29 cellular contexts compared by ENCODE assay signal in genomic region chr18:22302152-22302551, GRCh38.
A peak's percentile ranks its signal among the peaks of the same experiment; 100 is the strongest.
DNase-seq lines count a peak whose midpoint lies in the region; ATAC-seq, FAIRE-seq and TF ChIP-seq lines count a peak whose summit lies in the region.
"Had no signal": no experiment of that assay in that cellular context is flagged by ENCODE, and none has a peak within 500 bp of the region (broad histone marks: within the 10 kb centered on the region; RNA-seq: fewer than 3 reads in every experiment).

No MANE protein-coding gene starts in this region.

- H3K18ac ChIP-seq in H1 (ENCODE audit: extremely low read depth, low read length) = no peak overlapping the region

- in situ Hi-C loops in G401 (cut with HindIII; ENCODE audit: low sequenced_read_pairs) = no loop called here

- H3K23me2 ChIP-seq in H1 (ENCODE audit: low read depth, low read length) = no peaks in the 10 kb centered on the region

- H3K56ac ChIP-seq in H1 (replicated peaks; ENCODE audit: insufficient read length, low read depth, low read length) = no peak overlapping the region

- H3K14ac ChIP-seq in H1 (ENCODE audit: insufficient read length) = no peak overlapping the region

- no peak overlapping the region for H2BK12ac ChIP-seq in H1 (ENCODE audit: low read depth, low read length)

- H4K20me1 ChIP-seq in PC-3 (ENCODE audit: low read length) = no peaks in the 10 kb centered on the region
- no peaks in the 10 kb centered on the region for H4K20me1 ChIP-seq in H1 (replicated peaks in 1 of 2; ENCODE audit: control insufficient read depth in 1 of 2, insufficient read depth in 2 of 2, low read length in 2 of 2)

- H3K9me3 ChIP-seq in right cardiac atrium (ENCODE audit: control insufficient read depth, low read length) = no peaks in the 10 kb centered on the region
- H3K9me3 ChIP-seq in left ventricle myocardium inferior (replicated peaks) = no peaks in the 10 kb centered on the region
- no peaks in the 10 kb centered on the region for H3K9me3 ChIP-seq in PC-3 (ENCODE audit: low read length)
- no peaks in the 10 kb centered on the region for H3K9me3 ChIP-seq in H1 (ENCODE audit: insufficient read depth in 2 of 2, low read depth in 1 of 2, low read length in 1 of 2)
- H3K9me3 ChIP-seq: A549, MG63, Peyer's patch, tibial nerve had no signal

- no peak overlapping the region for H3K9ac ChIP-seq in PC-3 (ENCODE audit: low read length)
- no peak overlapping the region for H3K9ac ChIP-seq in H1 (replicated peaks in 1 of 4; ENCODE audit: extremely low read depth in 1 of 4, low read depth in 3 of 4, low read length in 3 of 4)

- H2BK5ac ChIP-seq in H1 (ENCODE audit: low read depth, low read length) = no peak overlapping the region

- no peak overlapping the region for H4K8ac ChIP-seq in H1 (ENCODE audit: extremely low read depth, insufficient read depth, low read length)

- H3K79me2 ChIP-seq in PC-3 (ENCODE audit: low read length) (no peaks in the 10 kb centered on the region), H1 (ENCODE audit: control insufficient read depth in 1 of 2, insufficient read depth in 2 of 2, low read length in 2 of 2) (no peaks in the 10 kb centered on the region)

- no peak overlapping the region for H2BK20ac ChIP-seq in H1 (ENCODE audit: low read length)

- H3F3A ChIP-seq in PC-3 (ENCODE audit: low read length, unreplicated experiment) = no peaks in the 10 kb centered on the region

- H3K9me2 ChIP-seq in PC-3 (replicated peaks; ENCODE audit: low read length) = no peaks in the 10 kb centered on the region

- DNase-seq in right cardiac atrium (no peak), left ventricle myocardium inferior (no peak), PC-3 (no peak), H1 (ENCODE audit: low read depth in 1 of 2, low spot score in 2 of 2) (no peak), G401 (ENCODE audit: low spot score) (no peak)
- DNase-seq: activated CD4-positive, CD25-positive, alpha-beta regulatory T cell treated with anti-CD3 and anti-CD28 coated beads, Interleukin-2, amount 50 U/mL, for 72 hours; activated naive CD4-positive, alpha-beta T cell treated with Interleukin-2 at 50 U/mL for 16 hours; activated T-cell treated with anti-CD3 and anti-CD28 coated beads, Interleukin-2, amount 50 U/mL, for 48 hours; amniotic stem cell; glutamatergic neuron; GOT3; IMR-90; left cardiac atrium; mesendoderm; MG63; naive B cell; NCI-H187 treated with DMSO at 0.1 percent for 48 hours; NCI-H2227 treated with DMSO at 0.1 percent for 48 hours; NCI-H82; Peyer's patch; stimulated activated naive CD8-positive, alpha-beta T cell treated with anti-CD3 and anti-CD28 coated beads, Interleukin-15, amount 100 ng/mL, for 72 hours; T-helper 9 cell had no signal

- WGBS in right cardiac atrium = 65% methylated on average over 6 of the region's 6 CpGs
- WGBS in H1 (ENCODE audit: extremely low coverage in 1 of 2, insufficient coverage in 1 of 2, insufficient read length in 1 of 2, insufficient replicate concordance in 2 of 2, low coverage in 1 of 2, low lambda C conversion rate in 2 of 2, missing lambda C conversion rate in 1 of 2), 2 experiments = 89% methylated on average over 6 of the region's 6 CpGs; no CpG with 5 or more reads in 1 of the 2 experiments

- H2BK120ac ChIP-seq in H1 (replicated peaks; ENCODE audit: low read depth, low read length) = no peak overlapping the region

- no peak for TF ChIP-seq EP300 in H1 (IDR thresholded peaks at IDR 0.05; ENCODE audit: borderline replicate concordance in 1 of 2, low read depth in 2 of 2, low read length in 2 of 2)

- no peak for TF ChIP-seq POLR2A in H1 (IDR thresholded peaks at IDR 0.05; ENCODE audit: control extremely low read depth in 1 of 2, low read depth in 2 of 2, low read length in 2 of 2)

- POLR2A ChIA-PET in PC-3 (lab: Charles Lee; ENCODE audit: unreplicated experiment) = no interaction called here
- POLR2A ChIA-PET in H1 (lab: Charles Lee; ENCODE audit: partially characterized antibody) = no interaction called here

- BruUV-seq in PC-3 (replicated peaks; lab: Mats Ljungman, UMichigan) = no TSS peak

- ATAC-seq in right cardiac atrium (peak; percentile 34 to 53), PC-3 (no peak), HG03159 (IDR thresholded peaks at IDR 0.05; ENCODE audit: unreplicated experiment) (no peak), GM18873 (IDR thresholded peaks at IDR 0.05; ENCODE audit: low FRiP score, unreplicated experiment) (no peak), HG03280 (IDR thresholded peaks at IDR 0.05; ENCODE audit: unreplicated experiment) (no peak)
- ATAC-seq: A549; stimulated activated naive CD8-positive, alpha-beta T cell treated with anti-CD3 and anti-CD28 coated beads, Interleukin-15, amount 100 ng/mL, for 72 hours had no signal

- no peaks in the 10 kb centered on the region for H3K79me1 ChIP-seq in H1 (ENCODE audit: low read depth, low read length)

- no peak for FAIRE-seq in H1 (lab: Jason Lieb, UNC)
- FAIRE-seq: A549, endometrium had no signal

- TF ChIP-seq CTCF in left ventricle myocardium inferior (IDR thresholded peaks at IDR 0.05; ENCODE audit: borderline replicate concordance) = no peak
- TF ChIP-seq CTCF in PC-3 (conservative IDR thresholded peaks at IDR 0.05; ENCODE audit: low read depth, low read length) = no peak
- no peak for TF ChIP-seq CTCF in H1 (IDR thresholded peaks at IDR 0.05; ENCODE audit: control extremely low read depth in 1 of 3, insufficient read depth in 1 of 3, low read depth in 1 of 3, low read length in 3 of 3)

- H3K4me3 ChIP-seq in right cardiac atrium (ENCODE audit: low read length) = no peak overlapping the region
- H3K4me3 ChIP-seq in left ventricle myocardium inferior = no peak overlapping the region
- no peak overlapping the region for H3K4me3 ChIP-seq in PC-3 (ENCODE audit: low read length)
- no peak overlapping the region for H3K4me3 ChIP-seq in H1 (ENCODE audit: extremely low read depth in 1 of 4, insufficient read depth in 2 of 4, low read depth in 3 of 4, low read length in 4 of 4)
- H3K4me3 ChIP-seq: A549, MG63, Peyer's patch, SK-N-MC, tibial nerve had no signal

- no peak overlapping the region for H3K4me2 ChIP-seq in PC-3 (ENCODE audit: low read length)
- no peak overlapping the region for H3K4me2 ChIP-seq in H1 (ENCODE audit: insufficient read depth in 1 of 2, low read depth in 2 of 2, low read length in 2 of 2)
- H3K4me2 ChIP-seq: A549 had no signal

- H3K4ac ChIP-seq in H1 (replicated peaks; ENCODE audit: insufficient read length, low read depth, low read length) = no peak overlapping the region

- no peak for TF ChIP-seq RAD21 in H1 (IDR thresholded peaks at IDR 0.05 in 1 of 2, conservative IDR thresholded peaks at IDR 0.05 in 1 of 2; ENCODE audit: low read depth in 2 of 2, low read length in 2 of 2)

- peaks cover 6% of the 10 kb centered on the region for H3K4me1 ChIP-seq in right cardiac atrium (ENCODE audit: control insufficient read depth, insufficient read depth, low read length)
- H3K4me1 ChIP-seq in left ventricle myocardium inferior = no peaks in the 10 kb centered on the region
- H3K4me1 ChIP-seq in PC-3 (ENCODE audit: insufficient read depth, low read length) = peaks cover 6% of the 10 kb centered on the region; the same call in 1 of the 2 replicates
- H3K4me1 ChIP-seq in H1 (replicated peaks in 1 of 4; ENCODE audit: control insufficient read depth in 3 of 4, insufficient read depth in 4 of 4, low read length in 3 of 4) = no peaks in the 10 kb centered on the region
- H3K4me1 ChIP-seq: Peyer's patch, tibial nerve had no signal

- no peak overlapping the region for H4K5ac ChIP-seq in H1 (ENCODE audit: insufficient read length, low read depth, low read length)

- H3K27me3 ChIP-seq in right cardiac atrium (ENCODE audit: control insufficient read depth, insufficient read depth) (no peaks in the 10 kb centered on the region), left ventricle myocardium inferior (ENCODE audit: low read depth) (no peaks in the 10 kb centered on the region), PC-3 (ENCODE audit: low read length) (no peaks in the 10 kb centered on the region), H1 (replicated peaks in 1 of 4; ENCODE audit: control insufficient read depth in 3 of 4, extremely low read depth in 1 of 4, insufficient read depth in 3 of 4, low read length in 3 of 4) (no peaks in the 10 kb centered on the region)
- H3K27me3 ChIP-seq: MG63, Peyer's patch, tibial nerve had no signal

- H3K27ac ChIP-seq in right cardiac atrium (ENCODE audit: low read length) (no peak overlapping the region), left ventricle myocardium inferior (replicated peaks) (no peak overlapping the region), PC-3 (ENCODE audit: low read length) (no peak overlapping the region), H1 (ENCODE audit: low read depth, low read length) (no peak overlapping the region)
- H3K27ac ChIP-seq: A549, Peyer's patch, SK-N-MC, tibial nerve had no signal

- H3K23ac ChIP-seq in H1 (ENCODE audit: insufficient read length) = no peak overlapping the region

- no peaks in the 10 kb centered on the region for H3K36me3 ChIP-seq in left ventricle myocardium inferior
- H3K36me3 ChIP-seq in PC-3 (ENCODE audit: low read depth, low read length) = no peaks in the 10 kb centered on the region
- no peaks in the 10 kb centered on the region for H3K36me3 ChIP-seq in H1 (ENCODE audit: control insufficient read depth in 2 of 4, insufficient read depth in 4 of 4, low read length in 3 of 4)
- H3K36me3 ChIP-seq: MG63, Peyer's patch, tibial nerve had no signal

- no peak overlapping the region for H2AK5ac ChIP-seq in H1 (ENCODE audit: low read depth, low read length)

- no peak overlapping the region for H2BK15ac ChIP-seq in H1 (ENCODE audit: low read length)

- CTCF ChIA-PET in PC-3 (lab: Charles Lee) (no interaction called here), H1 (lab: Charles Lee; ENCODE audit: partially characterized antibody) (interaction anchor here (0.9 to 1.2 kb wide), 3 partner anchors 11 to 30 kb away, joined by 3 to 4 read pairs (median 3); no protein-coding TSS in a partner anchor)

- H2AFZ ChIP-seq in PC-3 (ENCODE audit: low read length) (0 out of 2 replicates have a peak overlapping the region, but pooled peaks have one; percentile 11), H1 (ENCODE audit: low read length) (0 out of 2 replicates have a peak overlapping the region, but pooled peaks have one; percentile 16)

- intact Hi-C loops in right cardiac atrium (cut with DNase I) = no loop called here
- intact Hi-C loops in left ventricle myocardium inferior (cut with micrococcal nuclease) = no loop called here
- intact Hi-C loops in PC-3 (cut with micrococcal nuclease) = no loop called here

- no peak overlapping the region for H4K91ac ChIP-seq in H1 (replicated peaks; ENCODE audit: insufficient read length, low read length)

TF ChIP-seq in H1, 55 proteins besides CTCF, POLR2A, EP300 and RAD21 (continues in another document):
- TF ChIP-seq CBX8 (IDR thresholded peaks at IDR 0.05; ENCODE audit: borderline replicate concordance, low read depth, low read length) (no peak), SAP30 (IDR thresholded peaks at IDR 0.05; ENCODE audit: insufficient read depth, insufficient replicate concordance, low read length) (no peak)

Comparison
In these comparisons a context has a peak if more than half of its experiments do, and no peak if none do; other contexts are left out.
1. ATAC-seq: peak in right cardiac atrium (2 of 2); none in PC-3 (single experiment), HG03159 (single experiment), GM18873 (single experiment) and HG03280 (single experiment).